In genomic region chr9:72981433-72981832, GRCh38 we compare ENCODE assay signal across 1 cellular context.
TF ChIP-seq lines count a peak whose summit lies in the region.

No MANE protein-coding gene starts in this region.

TF ChIP-seq in HepG2, 621 proteins besides CTCF, POLR2A, EP300 and RAD21:
- TF ChIP-seq HMGXB3 (CRISPR knock-in tag; IDR thresholded peaks at IDR 0.05; ENCODE audit: borderline replicate concordance), result no peak
- no peak for TF ChIP-seq TOE1 (CRISPR knock-in tag; IDR thresholded peaks at IDR 0.05)
- TF ChIP-seq HMG20B (CRISPR knock-in tag; conservative IDR thresholded peaks at IDR 0.05), result no peak
- no peak for TF ChIP-seq MYNN (CRISPR knock-in tag; IDR thresholded peaks at IDR 0.05; ENCODE audit: low read depth)
- no peak for TF ChIP-seq ZNF589 (CRISPR knock-in tag; conservative IDR thresholded peaks at IDR 0.05)
- no peak for TF ChIP-seq ZNF609 (CRISPR knock-in tag; IDR thresholded peaks at IDR 0.05; ENCODE audit: borderline replicate concordance)
- no peak for TF ChIP-seq ZNF333 (CRISPR knock-in tag; IDR thresholded peaks at IDR 0.05; ENCODE audit: borderline replicate concordance)
- TF ChIP-seq ZNF280B (CRISPR knock-in tag; IDR thresholded peaks at IDR 0.05; ENCODE audit: borderline replicate concordance), result no peak
- no peak for TF ChIP-seq PHF21A (CRISPR knock-in tag; IDR thresholded peaks at IDR 0.05)
- TF ChIP-seq ZSCAN25 (CRISPR knock-in tag; IDR thresholded peaks at IDR 0.05), result no peak
- no peak for TF ChIP-seq TRIM24 (CRISPR knock-in tag; IDR thresholded peaks at IDR 0.05)
- TF ChIP-seq ATF7 (IDR thresholded peaks at IDR 0.05), result no peak
- no peak for TF ChIP-seq ATF7 (CRISPR knock-in tag; IDR thresholded peaks at IDR 0.05)
- no peak for TF ChIP-seq ZNF335 (CRISPR knock-in tag; IDR thresholded peaks at IDR 0.05)
- TF ChIP-seq MTF1 (CRISPR knock-in tag; IDR thresholded peaks at IDR 0.05), result no peak
- no peak for TF ChIP-seq PCBP2 (optimal IDR thresholded peaks at IDR 0.05; ENCODE audit: low read depth, low read length, poor library complexity, severe bottlenecking)
- TF ChIP-seq ZFP36L1 (CRISPR knock-in tag; IDR thresholded peaks at IDR 0.05), result no peak
